ENCODE assay signal across 17 cellular contexts in the genomic region with DNA sequence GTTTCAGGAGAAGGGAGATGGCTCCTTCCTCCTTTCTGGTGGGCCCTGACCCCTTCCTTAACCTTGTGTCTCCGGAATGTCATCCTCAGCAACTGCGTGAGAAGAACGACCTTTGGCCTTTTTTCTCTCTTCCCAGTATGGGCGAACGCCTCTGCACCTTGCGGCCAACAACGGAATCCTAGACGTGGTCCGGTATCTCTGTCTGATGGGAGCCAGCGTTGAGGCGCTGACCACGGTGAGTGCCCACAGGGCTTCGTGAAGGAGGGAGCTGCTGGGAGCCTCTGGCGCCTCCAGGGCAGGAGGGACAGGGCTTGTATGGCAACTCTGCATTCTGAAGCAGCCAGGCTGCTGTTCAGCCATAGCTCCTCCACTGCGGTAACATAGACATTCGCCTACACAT.
"Had no signal": no experiment of that assay in that cellular context is flagged by ENCODE, and none has a peak within 500 bp of the region (broad histone marks: within the 10 kb centered on the region; RNA-seq: fewer than 3 reads in every experiment).

No MANE protein-coding gene starts in this region.

- ATAC-seq: left colon; naive thymus-derived CD8-positive, alpha-beta T cell; stimulated activated naive B cell treated with anti-CD40 and anti-IgM and Interleukin-4, amounts not matched to agents 10 μg/mL and 1 μg/mL and 100 μg/mL, for 72 hours had no signal

- H3K27me3 Mint-ChIP-seq: stimulated activated naive B cell treated with anti-CD40 and anti-IgM and Interleukin-4, amounts not matched to agents 10 μg/mL and 1 μg/mL and 100 μg/mL, for 72 hours had no signal

- H3K27ac Mint-ChIP-seq: naive thymus-derived CD8-positive, alpha-beta T cell; stimulated activated naive B cell treated with anti-CD40 and anti-IgM and Interleukin-4, amounts not matched to agents 10 μg/mL and 1 μg/mL and 100 μg/mL, for 72 hours had no signal

- H3K36me3 Mint-ChIP-seq: naive thymus-derived CD8-positive, alpha-beta T cell; stimulated activated naive B cell treated with anti-CD40 and anti-IgM and Interleukin-4, amounts not matched to agents 10 μg/mL and 1 μg/mL and 100 μg/mL, for 72 hours had no signal

- H3K27me3 ChIP-seq: colonic mucosa, dorsolateral prefrontal cortex, hepatocyte, spleen, stomach, transverse colon had no signal

- H3K36me3 ChIP-seq: colonic mucosa, thoracic aorta, transverse colon had no signal

- H3K9me3 Mint-ChIP-seq: naive thymus-derived CD8-positive, alpha-beta T cell had no signal

- DNase-seq: colonic mucosa; dorsolateral prefrontal cortex; effector CD8-positive, alpha-beta T cell; foreskin melanocyte; left colon; mucosa of descending colon; naive thymus-derived CD8-positive, alpha-beta T cell; spleen; stimulated activated CD4-positive, alpha-beta T cell treated with anti-CD3 and anti-CD28 coated beads, Interleukin-15, amount 100 ng/mL, for 24 hours; stimulated activated CD4-positive, alpha-beta T cell treated with anti-CD3 and anti-CD28 coated beads, Interleukin-1b, Interleukin-23, amount 100 ng/mL, for 48 hours; stimulated activated CD4-positive, alpha-beta T cell treated with anti-CD3 and anti-CD28 coated beads, Interleukin-4, amount 100 ng/mL, for 24 hours; stimulated activated naive B cell treated with anti-CD40 and anti-IgM and Interleukin-4, amounts not matched to agents 10 μg/mL and 1 μg/mL and 100 μg/mL, for 72 hours; stomach; substantia nigra; transverse colon had no signal

- H3K4me3 ChIP-seq: colonic mucosa, dorsolateral prefrontal cortex, hepatocyte, mucosa of descending colon, spleen, stomach, thoracic aorta, transverse colon had no signal

- H3K4me3 Mint-ChIP-seq: naive thymus-derived CD8-positive, alpha-beta T cell; stimulated activated naive B cell treated with anti-CD40 and anti-IgM and Interleukin-4, amounts not matched to agents 10 μg/mL and 1 μg/mL and 100 μg/mL, for 72 hours had no signal
